ENCODE assay signal across 2 cellular contexts in genomic region chr9:136023401-136024225, GRCh38.
TF ChIP-seq lines count a peak whose summit lies in the region.

No MANE protein-coding gene starts in this region.

TF ChIP-seq in H1, 55 proteins besides CTCF, POLR2A, EP300 and RAD21:
- TF ChIP-seq, protein P1, sequence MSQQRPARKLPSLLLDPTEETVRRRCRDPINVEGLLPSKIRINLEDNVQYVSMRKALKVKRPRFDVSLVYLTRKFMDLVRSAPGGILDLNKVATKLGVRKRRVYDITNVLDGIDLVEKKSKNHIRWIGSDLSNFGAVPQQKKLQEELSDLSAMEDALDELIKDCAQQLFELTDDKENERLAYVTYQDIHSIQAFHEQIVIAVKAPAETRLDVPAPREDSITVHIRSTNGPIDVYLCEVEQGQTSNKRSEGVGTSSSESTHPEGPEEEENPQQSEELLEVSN (IDR thresholded peaks at IDR 0.05): no peak
- TF ChIP-seq JUND (IDR thresholded peaks at IDR 0.05; ENCODE audit: low read length) (no peak), CHD2 (IDR thresholded peaks at IDR 0.05; ENCODE audit: low read length) (no peak), EZH2 (IDR thresholded peaks at IDR 0.05; ENCODE audit: low read depth, low read length, severe bottlenecking) (no peak), ASH2L (IDR thresholded peaks at IDR 0.05; ENCODE audit: low read length) (no peak), POLR2AphosphoS5 (IDR thresholded peaks at IDR 0.05; ENCODE audit: low read depth, low read length) (no peak), MAFK (IDR thresholded peaks at IDR 0.05; ENCODE audit: low read depth, low read length) (no peak), CHD7 (IDR thresholded peaks at IDR 0.05; ENCODE audit: insufficient replicate concordance, low read length) (no peak), TAF7 (optimal IDR thresholded peaks at IDR 0.05; ENCODE audit: borderline replicate concordance, low read depth, low read length) (no peak), CREB1 (IDR thresholded peaks at IDR 0.05) (no peak), KDM4A (IDR thresholded peaks at IDR 0.05; ENCODE audit: low read depth, low read length, severe bottlenecking) (no peak), FOSL1 (IDR thresholded peaks at IDR 0.05; ENCODE audit: insufficient read depth, low read depth, low read length) (no peak), KDM1A (IDR thresholded peaks at IDR 0.05; ENCODE audit: borderline replicate concordance, low read length) (no peak), NANOG (IDR thresholded peaks at IDR 0.05; ENCODE audit: insufficient read depth, low read depth, low read length, poor library complexity, severe bottlenecking) (no peak), SUZ12 (IDR thresholded peaks at IDR 0.05; ENCODE audit: low read length) (no peak), NRF1 (IDR thresholded peaks at IDR 0.05; ENCODE audit: low read depth, low read length) (no peak), CBX5 (IDR thresholded peaks at IDR 0.05; ENCODE audit: low read depth, low read length) (no peak), SIRT6 (IDR thresholded peaks at IDR 0.05; ENCODE audit: low read length) (no peak), KDM5A (IDR thresholded peaks at IDR 0.05; ENCODE audit: low read length) (no peak), EGR1 (IDR thresholded peaks at IDR 0.05; ENCODE audit: borderline replicate concordance, low read depth, low read length) (no peak)

TF ChIP-seq in GM12891, 5 proteins besides CTCF, POLR2A, EP300 and RAD21 (continued from another document):
- no peak for TF ChIP-seq SPI1 (IDR thresholded peaks at IDR 0.05; ENCODE audit: low read depth, low read length)
- no peak for TF ChIP-seq TAF1 (IDR thresholded peaks at IDR 0.05; ENCODE audit: low read depth, low read length)
- no peak for TF ChIP-seq POLR2AphosphoS5 (IDR thresholded peaks at IDR 0.05; ENCODE audit: low read depth, low read length)
TF ChIP-seq in GM12891: peak in this region for 0.
